ENCODE assay signal across 9 cellular contexts in genomic region chr6:32945106-32945761, GRCh38. TPM values are rescaled to one million over a fixed set of nuclear protein-coding genes. Genes with fewer than 3 reads are reported as not detected.
DNase-seq lines count a peak whose midpoint lies in the region; ATAC-seq and TF ChIP-seq lines count a peak whose summit lies in the region.
"Had no signal": no experiment of that assay in that cellular context is flagged by ENCODE, and none has a peak within 500 bp of the region (broad histone marks: within the 10 kb centered on the region; RNA-seq: fewer than 3 reads in every experiment).

No MANE protein-coding gene starts in this region.

- H3K4me3 ChIP-seq in OCI-LY3 (ENCODE audit: low read length) (peak overlapping the region; percentile 67), esophagus squamous epithelium (no peak overlapping the region)

- H4K20me1 ChIP-seq in OCI-LY3 (ENCODE audit: insufficient read depth, low read length): 0 out of 2 replicates have a peak, but pooled peaks cover 9% of the 10 kb centered on the region

- no peak for TF ChIP-seq CTCF in OCI-LY3 (IDR thresholded peaks at IDR 0.05; ENCODE audit: low read depth, low read length)
- TF ChIP-seq CTCF in esophagus squamous epithelium (IDR thresholded peaks at IDR 0.05): no peak

- H3K4me2 ChIP-seq in OCI-LY3 (ENCODE audit: low read length): peak overlapping the region; percentile 96

- TF ChIP-seq POLR2A in GM18951 (IDR thresholded peaks at IDR 0.05; ENCODE audit: extremely low read depth, insufficient read depth, insufficient read length): peak; percentile 33
- peak in 1 of 4 donors; percentile 10 for TF ChIP-seq POLR2A in esophagus squamous epithelium (IDR thresholded peaks at IDR 0.05)

- H3K27ac ChIP-seq in OCI-LY3 (ENCODE audit: low read length) (peak overlapping the region; percentile 99), esophagus squamous epithelium (peak overlapping the region in 3 of 4 donors; percentile 16 to 72 (median 53))

- in situ Hi-C loops in GM18951 (cut with MboI; ENCODE audit: low sequenced_read_pairs, unreplicated experiment): no loop called here

- H3K4me1 ChIP-seq in OCI-LY3 (ENCODE audit: low read length) (peaks cover 86% of the 10 kb centered on the region), esophagus squamous epithelium (peaks cover 0 to 23% (median 13%) of the 10 kb centered on the region in 3 donors)

- H2AFZ ChIP-seq in OCI-LY3 (ENCODE audit: low read depth, low read length): no peak overlapping the region

- DNase-seq in esophagus squamous epithelium (lab: John Stamatoyannopoulos, UW) (no peak), cortex of kidney (lab: John Stamatoyannopoulos, UW) (no peak), C1 segment of cervical spinal cord (lab: John Stamatoyannopoulos, UW) (no peak), NCI-H526 (lab: John Stamatoyannopoulos, UW) (no peak)
- DNase-seq in stimulated activated CD8-positive, alpha-beta memory T cell treated with anti-CD3 and anti-CD28 coated beads, Interleukin-4, amount 100 ng/mL, for 48 hours: peak; percentile 62
- DNase-seq: NCI-H1048 had no signal

- H3K36me3 ChIP-seq in OCI-LY3 (replicated peaks; ENCODE audit: low read depth, low read length) (peaks cover 20% of the 10 kb centered on the region), esophagus squamous epithelium (no peaks in the 10 kb centered on the region)

- ATAC-seq in HG03139 (IDR thresholded peaks at IDR 0.05; ENCODE audit: unreplicated experiment): no peak

- intact Hi-C loops in esophagus squamous epithelium (cut with DNase I): no loop called here

- peaks cover 41% of the 10 kb centered on the region for H3K79me2 ChIP-seq in OCI-LY3 (ENCODE audit: low read length)

- H3K27me3 ChIP-seq in OCI-LY3 (ENCODE audit: low read depth, low read length) (no peaks in the 10 kb centered on the region), esophagus squamous epithelium (peaks cover 0 to 1% (median 0%) of the 10 kb centered on the region in 4 donors)

- H3K9me3 ChIP-seq in OCI-LY3 (ENCODE audit: insufficient read depth, low read length): peaks cover 3% of the 10 kb centered on the region; the same call in 1 of the 2 replicates
- H3K9me3 ChIP-seq in esophagus squamous epithelium: no peaks in the 10 kb centered on the region

- WGBS in esophagus squamous epithelium, 2 donors: 66 to 74% methylated on average over 9 of the region's 9 CpGs

- peak overlapping the region; percentile 65 for H3K9ac ChIP-seq in OCI-LY3 (ENCODE audit: low read length)

RNA-seq across cellular contexts. Expression of gene HLA-DMB, which starts 4.4 kb away (rescaled TPM):
- total RNA-seq in esophagus squamous epithelium: 10 to 100 TPM in 2 of 4 donors, 1 to 10 TPM in 2; 3.4 to 24.8 (median 9.2) TPM

RNA-seq across cellular contexts. Expression of gene HLA-DMA, which starts 7.7 kb away (rescaled TPM):
- total RNA-seq in esophagus squamous epithelium: 10 to 100 TPM in 2 of 4 donors, 1 to 10 TPM in 2; 4.7 to 36.4 (median 12.6) TPM

RNA-seq across cellular contexts. Expression of gene BRD2, which starts 23.2 kb away (rescaled TPM):
- 100 to 1,000 TPM; 110 to 152 (median 132) TPM for total RNA-seq in esophagus squamous epithelium
